In the genomic region with DNA sequence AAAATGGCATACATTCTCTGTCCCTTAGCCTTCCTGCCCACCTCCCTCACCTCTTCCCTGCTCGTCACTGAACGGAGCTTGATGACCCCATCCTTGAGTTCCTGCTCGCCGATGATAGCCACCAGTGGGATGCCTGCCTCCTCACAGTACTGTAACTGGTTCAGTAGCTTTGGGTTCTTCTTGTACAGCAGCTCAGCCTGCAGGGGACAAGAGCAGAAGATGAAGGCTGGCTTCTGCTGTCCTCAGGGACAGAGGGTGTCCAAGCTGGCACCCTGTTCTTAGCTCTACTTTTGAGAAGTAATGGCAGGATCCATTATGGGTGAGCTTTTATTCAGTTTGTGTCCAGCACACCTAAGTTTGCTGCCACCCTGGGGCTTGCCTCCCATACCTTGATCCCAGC, we compare ENCODE assay signal across 1 cellular context.
TF ChIP-seq lines count a peak whose summit lies in the region.

No MANE protein-coding gene starts in this region.

TF ChIP-seq in HCT116, 20 proteins besides CTCF, POLR2A, EP300 and RAD21:
- peak; percentile 33; the same call in 1 of the 2 replicates for TF ChIP-seq POLR2AphosphoS5 (IDR thresholded peaks at IDR 0.05; ENCODE audit: low read depth, low read length)
- TF ChIP-seq, protein P1, sequence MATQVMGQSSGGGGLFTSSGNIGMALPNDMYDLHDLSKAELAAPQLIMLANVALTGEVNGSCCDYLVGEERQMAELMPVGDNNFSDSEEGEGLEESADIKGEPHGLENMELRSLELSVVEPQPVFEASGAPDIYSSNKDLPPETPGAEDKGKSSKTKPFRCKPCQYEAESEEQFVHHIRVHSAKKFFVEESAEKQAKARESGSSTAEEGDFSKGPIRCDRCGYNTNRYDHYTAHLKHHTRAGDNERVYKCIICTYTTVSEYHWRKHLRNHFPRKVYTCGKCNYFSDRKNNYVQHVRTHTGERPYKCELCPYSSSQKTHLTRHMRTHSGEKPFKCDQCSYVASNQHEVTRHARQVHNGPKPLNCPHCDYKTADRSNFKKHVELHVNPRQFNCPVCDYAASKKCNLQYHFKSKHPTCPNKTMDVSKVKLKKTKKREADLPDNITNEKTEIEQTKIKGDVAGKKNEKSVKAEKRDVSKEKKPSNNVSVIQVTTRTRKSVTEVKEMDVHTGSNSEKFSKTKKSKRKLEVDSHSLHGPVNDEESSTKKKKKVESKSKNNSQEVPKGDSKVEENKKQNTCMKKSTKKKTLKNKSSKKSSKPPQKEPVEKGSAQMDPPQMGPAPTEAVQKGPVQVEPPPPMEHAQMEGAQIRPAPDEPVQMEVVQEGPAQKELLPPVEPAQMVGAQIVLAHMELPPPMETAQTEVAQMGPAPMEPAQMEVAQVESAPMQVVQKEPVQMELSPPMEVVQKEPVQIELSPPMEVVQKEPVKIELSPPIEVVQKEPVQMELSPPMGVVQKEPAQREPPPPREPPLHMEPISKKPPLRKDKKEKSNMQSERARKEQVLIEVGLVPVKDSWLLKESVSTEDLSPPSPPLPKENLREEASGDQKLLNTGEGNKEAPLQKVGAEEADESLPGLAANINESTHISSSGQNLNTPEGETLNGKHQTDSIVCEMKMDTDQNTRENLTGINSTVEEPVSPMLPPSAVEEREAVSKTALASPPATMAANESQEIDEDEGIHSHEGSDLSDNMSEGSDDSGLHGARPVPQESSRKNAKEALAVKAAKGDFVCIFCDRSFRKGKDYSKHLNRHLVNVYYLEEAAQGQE (IDR thresholded peaks at IDR 0.05; ENCODE audit: low read depth), result no peak
